ENCODE assay signal across 20 cellular contexts in the genomic region with DNA sequence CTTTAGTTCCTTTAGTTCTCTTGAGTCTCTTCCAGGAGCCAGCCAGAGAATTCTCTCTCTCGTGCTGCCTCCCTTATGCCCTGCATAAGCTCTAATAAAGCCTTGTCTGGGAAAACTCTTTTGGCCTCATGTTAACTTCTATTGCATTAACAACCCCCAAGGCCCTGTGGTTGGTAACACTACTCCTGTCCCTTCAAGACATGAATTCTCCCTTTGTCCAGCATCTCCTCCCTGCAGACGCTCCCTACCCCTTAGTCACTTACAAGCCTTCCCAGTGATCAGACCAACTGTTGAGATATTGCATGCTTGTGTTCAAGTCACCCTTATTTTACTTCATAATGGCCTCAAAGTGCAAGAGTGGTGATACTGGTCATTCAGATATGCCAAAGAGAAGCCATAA. TPM values are rescaled to one million over a fixed set of nuclear protein-coding genes. Genes with fewer than 3 reads are reported as not detected.
"Had no signal": no experiment of that assay in that cellular context is flagged by ENCODE, and none has a peak within 500 bp of the region (broad histone marks: within the 10 kb centered on the region; RNA-seq: fewer than 3 reads in every experiment).

No MANE protein-coding gene starts in this region.

- H3K27me3 ChIP-seq: Peyer's patch, SJSA1 had no signal

- H3K4me3 ChIP-seq: Peyer's patch, SJSA1 had no signal

- DNase-seq: activated CD4-positive, alpha-beta T cell treated with anti-CD3 and anti-CD28 coated beads for 4 hours; activated CD8-positive, alpha-beta memory T cell treated with anti-CD3 and anti-CD28 coated beads, Interleukin-2, amount 50 U/mL, for 4 hours; activated CD8-positive, alpha-beta T cell treated with anti-CD3 and anti-CD28 coated beads for 36 hours; activated naive CD4-positive, alpha-beta T cell; activated T-cell treated with anti-CD3 and anti-CD28 coated beads, Interleukin-2, amount 50 U/mL, for 72 hours; aorta; central memory CD4-positive, alpha-beta T cell; Karpas-422; NCI-H1105 treated with DMSO at 0.1 percent for 48 hours; NCI-H1436 treated with DMSO at 0.1 percent for 48 hours; NCI-H187; NCI-H2081; NCI-H446; NCI-H524; Peyer's patch; SHP77 had no signal

- H3K4me1 ChIP-seq: SJSA1 had no signal

- H3K9me3 ChIP-seq: Peyer's patch, SJSA1 had no signal

- ATAC-seq: activated CD4-positive, CD25-positive, alpha-beta regulatory T cell treated with anti-CD3 and anti-CD28 coated beads, Interleukin-2, amount 50 U/mL, for 24 hours; activated CD8-positive, alpha-beta T cell treated with anti-CD3 and anti-CD28 coated beads for 36 hours; activated T-cell treated with anti-CD3 and anti-CD28 coated beads, Interleukin-2, amount 50 U/mL, for 72 hours had no signal

- H3K27ac ChIP-seq: Peyer's patch, SJSA1 had no signal

RNA-seq across cellular contexts. Expression of a gene that starts 20.7 kb away (rescaled TPM):
- total RNA-seq: activated T-helper 2 cell treated with anti-CD3 and anti-CD28 coated beads, Interferon-gamma antibody, Interleukin-2, Interleukin-4, amounts not matched to agents 10 μg/mL and 5 μg/mL and 100 μg/mL, durations not matched to agents 14 hours and 24 hours and 36 hours had no signal

RNA-seq across cellular contexts. Expression of a gene that starts 48.7 kb away (rescaled TPM):
- total RNA-seq: bronchial epithelial cell, SJSA1 had no signal
